In the genomic region with DNA sequence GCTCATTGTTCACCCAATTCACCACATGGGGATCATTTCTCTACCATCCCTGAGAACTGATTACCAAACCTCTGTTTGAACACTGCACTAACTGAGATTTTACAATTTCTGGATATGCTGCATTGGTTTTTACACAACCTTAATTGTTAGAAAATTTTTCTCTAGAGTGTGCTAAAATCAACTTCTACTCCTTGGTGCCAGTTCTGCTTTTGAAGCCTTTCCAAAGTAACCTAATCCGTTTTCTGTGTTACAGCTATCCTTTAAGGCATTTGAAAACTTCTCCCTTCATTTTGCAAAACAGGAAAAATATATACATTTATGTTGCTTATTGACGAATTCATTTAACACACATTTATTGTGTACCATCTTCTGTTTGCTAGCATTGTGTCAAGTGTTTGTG, we compare ENCODE assay signal across 12 cellular contexts. TPM values are rescaled to one million over a fixed set of nuclear protein-coding genes. Genes with fewer than 3 reads are reported as not detected.
A peak's percentile ranks its signal among the peaks of the same experiment; 100 is the strongest.
DNase-seq lines count a peak whose midpoint lies in the region; ATAC-seq, FAIRE-seq and TF ChIP-seq lines count a peak whose summit lies in the region.
"Had no signal": no experiment of that assay in that cellular context is flagged by ENCODE, and none has a peak within 500 bp of the region (broad histone marks: within the 10 kb centered on the region; RNA-seq: fewer than 3 reads in every experiment).

No MANE protein-coding gene starts in this region.

- peak overlapping the region; percentile 99 for H3K27ac ChIP-seq in CD4-positive, CD25-positive, alpha-beta regulatory T cell (ENCODE audit: insufficient read depth, low read length, poor library complexity, severe bottlenecking)
- H3K27ac ChIP-seq in cingulate gyrus (ENCODE audit: low read depth, low read length) (peak overlapping the region; percentile 20), rectal smooth muscle tissue (ENCODE audit: low read depth, low read length) (peak overlapping the region; percentile 22), coronary artery (peak overlapping the region in 1 of 2 donors; percentile 66)
- H3K27ac ChIP-seq: cardiac muscle cell, epithelial cell of prostate, hepatocyte had no signal

- TF ChIP-seq POLR2A in GM18505 (IDR thresholded peaks at IDR 0.05; ENCODE audit: borderline replicate concordance, extremely low read depth, insufficient read depth, insufficient read length) = no peak

- no peak for DNase-seq in CD4-positive, CD25-positive, alpha-beta regulatory T cell
- DNase-seq in GM18507 (ENCODE audit: extremely low spot score, insufficient read length, low read depth) = no peak
- no peak for DNase-seq in omental fat pad (ENCODE audit: low spot score)
- no peak for DNase-seq in coronary artery (ENCODE audit: low spot score)
- DNase-seq: NK-92 treated with Interleukin-12 subunit alpha and Interleukin-12 subunit beta, amount 100 ng/mL, for 24 hours had no signal

- peaks cover 44 to 95% (median 84%) of the 10 kb centered on the region in 4 donors for H3K4me1 Mint-ChIP-seq in CD4-positive, CD25-positive, alpha-beta regulatory T cell

- H3K4me3 Mint-ChIP-seq in CD4-positive, CD25-positive, alpha-beta regulatory T cell = peak overlapping the region; percentile 60 to 89 (median 82)

- H3K36me3 ChIP-seq in CD4-positive, CD25-positive, alpha-beta regulatory T cell (ENCODE audit: control insufficient read depth, insufficient read depth, low read length) = peaks cover 8% of the 10 kb centered on the region
- H3K36me3 ChIP-seq in rectal smooth muscle tissue (ENCODE audit: control insufficient read depth, insufficient read depth, low read length) = no peaks in the 10 kb centered on the region
- H3K36me3 ChIP-seq: cardiac muscle cell had no signal

- H3K4me3 ChIP-seq in CD4-positive, CD25-positive, alpha-beta regulatory T cell (ENCODE audit: low read depth, low read length) = peak overlapping the region; percentile 84
- H3K4me3 ChIP-seq in rectal smooth muscle tissue (ENCODE audit: low read length) (no peak overlapping the region), coronary artery (no peak overlapping the region)
- H3K4me3 ChIP-seq: cardiac muscle cell, hepatocyte, lung had no signal

- H3K36me3 Mint-ChIP-seq in CD4-positive, CD25-positive, alpha-beta regulatory T cell = peaks cover 16% of the 10 kb centered on the region

- TF ChIP-seq CTCF in omental fat pad (IDR thresholded peaks at IDR 0.05) (no peak), coronary artery (IDR thresholded peaks at IDR 0.05) (no peak)

- no peaks in the 10 kb centered on the region for H3K27me3 ChIP-seq in CD4-positive, CD25-positive, alpha-beta regulatory T cell (ENCODE audit: control insufficient read depth, insufficient read depth, low read length)
- no peaks in the 10 kb centered on the region for H3K27me3 ChIP-seq in rectal smooth muscle tissue (ENCODE audit: control insufficient read depth, insufficient read depth, low read length)
- H3K27me3 ChIP-seq: cardiac muscle cell, hepatocyte had no signal

- FAIRE-seq in GM18507 (lab: Jason Lieb, UNC) = peak; percentile 41

- peaks cover 100% of the 10 kb centered on the region for H3K4me1 ChIP-seq in CD4-positive, CD25-positive, alpha-beta regulatory T cell (ENCODE audit: control insufficient read depth, insufficient read depth, low read length, poor library complexity, severe bottlenecking)
- H3K4me1 ChIP-seq in rectal smooth muscle tissue (ENCODE audit: control insufficient read depth, insufficient read depth, low read length) = no peaks in the 10 kb centered on the region

- peaks cover 0 to 3% (median 0%) of the 10 kb centered on the region in 7 donors for H3K9me3 Mint-ChIP-seq in CD4-positive, CD25-positive, alpha-beta regulatory T cell

- H3K27me3 Mint-ChIP-seq in CD4-positive, CD25-positive, alpha-beta regulatory T cell = no peaks in the 10 kb centered on the region

- H3K9ac ChIP-seq in rectal smooth muscle tissue (ENCODE audit: low read length) = no peak overlapping the region

- H3K9me3 ChIP-seq in CD4-positive, CD25-positive, alpha-beta regulatory T cell (ENCODE audit: control insufficient read depth in 2 of 2, low read length in 2 of 2) = no peaks in the 10 kb centered on the region

- peak overlapping the region; percentile 90 to 100 (median 97) for H3K27ac Mint-ChIP-seq in CD4-positive, CD25-positive, alpha-beta regulatory T cell

- no peak for ATAC-seq in CD4-positive, CD25-positive, alpha-beta regulatory T cell (ENCODE audit: low read depth in 2 of 2)
- ATAC-seq in omental fat pad (ENCODE audit: low FRiP score) = no peak
- no peak for ATAC-seq in GM18505 (IDR thresholded peaks at IDR 0.05; ENCODE audit: unreplicated experiment)

RNA-seq across cellular contexts. Expression of a gene that starts 23.7 kb away (rescaled TPM):
- 341 TPM for total RNA-seq in CD4-positive, CD25-positive, alpha-beta regulatory T cell
- polyA plus RNA-seq in CD4-positive, CD25-positive, alpha-beta regulatory T cell = 100 to 1,000 TPM; 297 to 472 (median 407) TPM
- total RNA-seq in omental fat pad = 100 to 1,000 TPM in 1 of 4 donors, 10 to 100 TPM in 3; 45.4 to 119 (median 60.1) TPM

RNA-seq across cellular contexts. Expression of a gene that starts 53.0 kb away (rescaled TPM):
- total RNA-seq in CD4-positive, CD25-positive, alpha-beta regulatory T cell = 2.1 TPM
- 1 to 10 TPM; 1.3 to 2.6 (median 1.8) TPM for polyA plus RNA-seq in CD4-positive, CD25-positive, alpha-beta regulatory T cell
- 1 to 10 TPM in 3 of 4 donors, under 1 TPM in 1; 0.56 to 1.9 (median 1.2) TPM for total RNA-seq in omental fat pad
